1 cellular context compared by ENCODE assay signal in genomic region chr1:911875-912739, GRCh38.
TF ChIP-seq lines count a peak whose summit lies in the region.

No MANE protein-coding gene starts in this region.

TF ChIP-seq in SK-N-SH treated with all-trans-retinoic acid at 6 μM for 48 hours, 23 proteins besides CTCF, POLR2A, EP300 and RAD21 (continued from another document):
- TF ChIP-seq ZC3H10 (CRISPR knock-in tag; IDR thresholded peaks at IDR 0.05): no peak
- no peak for TF ChIP-seq BACH2 (CRISPR knock-in tag; IDR thresholded peaks at IDR 0.05; ENCODE audit: borderline replicate concordance)
- no peak for TF ChIP-seq ZFP30 (CRISPR knock-in tag; IDR thresholded peaks at IDR 0.05)
- no peak for TF ChIP-seq ZFP3 (CRISPR knock-in tag; IDR thresholded peaks at IDR 0.05)
- no peak for TF ChIP-seq ISL1 (CRISPR knock-in tag; IDR thresholded peaks at IDR 0.05)
- no peak for TF ChIP-seq RARB (CRISPR knock-in tag; IDR thresholded peaks at IDR 0.05)
- TF ChIP-seq CSRNP3 (CRISPR knock-in tag; IDR thresholded peaks at IDR 0.05): no peak
- TF ChIP-seq CSDC2 (CRISPR knock-in tag; IDR thresholded peaks at IDR 0.05): no peak
- no peak for TF ChIP-seq TSHZ2 (CRISPR knock-in tag; IDR thresholded peaks at IDR 0.05)
- no peak for TF ChIP-seq GLIS3 (CRISPR knock-in tag; IDR thresholded peaks at IDR 0.05)
- no peak for TF ChIP-seq ZNF8 (CRISPR knock-in tag; IDR thresholded peaks at IDR 0.05)
- TF ChIP-seq SNAI2 (CRISPR knock-in tag; IDR thresholded peaks at IDR 0.05): no peak
